ENCODE assay signal across 8 cellular contexts in the genomic region with DNA sequence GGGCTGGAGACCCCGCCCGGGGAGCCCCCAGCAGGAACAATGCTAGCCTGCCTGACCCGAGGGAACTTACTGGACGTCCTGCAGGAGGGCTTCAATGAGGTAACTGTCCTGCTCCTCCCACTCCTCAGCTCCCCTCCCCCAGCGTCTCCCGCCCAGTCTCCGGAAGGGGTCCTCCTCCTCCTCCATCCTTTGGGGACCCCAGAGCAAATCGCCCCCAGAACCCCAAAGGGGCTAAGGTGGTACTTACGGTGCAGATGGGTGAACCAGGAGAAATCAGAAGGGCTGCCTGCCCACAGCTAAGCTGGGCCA. TPM values are rescaled to one million over a fixed set of nuclear protein-coding genes. Genes with fewer than 3 reads are reported as not detected.
DNase-seq lines count a peak whose midpoint lies in the region; ATAC-seq and TF ChIP-seq lines count a peak whose summit lies in the region.

No MANE protein-coding gene starts in this region.

- H3K36me3 Mint-ChIP-seq in activated T-cell treated with anti-CD3 and anti-CD28 coated beads, Interleukin-2, amount 50 U/mL, for 4 hours (ENCODE audit: insufficient read depth): no peaks in the 10 kb centered on the region
- no peaks in the 10 kb centered on the region for H3K36me3 Mint-ChIP-seq in brain
- no peaks in the 10 kb centered on the region for H3K36me3 Mint-ChIP-seq in memory B cell

- peak overlapping the region; percentile 79 for H3K4me3 Mint-ChIP-seq in activated T-cell treated with anti-CD3 and anti-CD28 coated beads, Interleukin-2, amount 50 U/mL, for 4 hours
- H3K4me3 Mint-ChIP-seq in brain (peak overlapping the region; percentile 83 to 92 (median 84)), memory B cell (peak overlapping the region; percentile 80)

- no peaks in the 10 kb centered on the region for H3K36me3 ChIP-seq in tibial artery

- H3K27me3 Mint-ChIP-seq in activated T-cell treated with anti-CD3 and anti-CD28 coated beads, Interleukin-2, amount 50 U/mL, for 4 hours (ENCODE audit: low read depth): no peaks in the 10 kb centered on the region
- no peaks in the 10 kb centered on the region for H3K27me3 Mint-ChIP-seq in brain
- peaks cover 4% of the 10 kb centered on the region for H3K27me3 Mint-ChIP-seq in memory B cell

- TF ChIP-seq CTCF in brain (conservative IDR thresholded peaks at IDR 0.05): no peak
- no peak for TF ChIP-seq CTCF in tibial artery (IDR thresholded peaks at IDR 0.05)

- peaks cover 53% of the 10 kb centered on the region for H3K4me1 Mint-ChIP-seq in activated T-cell treated with anti-CD3 and anti-CD28 coated beads, Interleukin-2, amount 50 U/mL, for 4 hours (ENCODE audit: low read depth)
- H3K4me1 Mint-ChIP-seq in brain (peaks cover 90% of the 10 kb centered on the region), memory B cell (peaks cover 22% of the 10 kb centered on the region)

- intact Hi-C loops in tibial artery (cut with DNase I; ENCODE audit: low total_unique reads): loop anchor here (10.0 kb wide), 1 partner anchor 137 kb away; the partner anchor contains the start of genes NKAPD1 and PIH1D2

- H3K27me3 ChIP-seq in tibial artery: no peaks in the 10 kb centered on the region

- peaks cover 0 to 32% (median 18%) of the 10 kb centered on the region in 4 donors for H3K4me1 ChIP-seq in tibial artery

- H3K9me3 Mint-ChIP-seq in activated T-cell treated with anti-CD3 and anti-CD28 coated beads, Interleukin-2, amount 50 U/mL, for 4 hours: no peaks in the 10 kb centered on the region
- H3K9me3 Mint-ChIP-seq in brain (no peaks in the 10 kb centered on the region), memory B cell (no peaks in the 10 kb centered on the region)

- no peaks in the 10 kb centered on the region for H3K9me3 ChIP-seq in tibial artery

- H3K4me3 ChIP-seq in tibial artery: peak overlapping the region; percentile 72 to 80

- H3K27ac ChIP-seq in tibial artery: peak overlapping the region; percentile 51 to 76

- no peak for DNase-seq in activated T-cell treated with anti-CD3 and anti-CD28 coated beads, Interleukin-2, amount 50 U/mL, for 4 hours
- DNase-seq in activated T-cell treated with anti-CD3 and anti-CD28 coated beads, Interleukin-2, amount 50 U/mL, for 1 hour: no peak
- DNase-seq in memory B cell (ENCODE audit: low spot score in 2 of 2): no peak
- DNase-seq in tibial artery: no peak
- no peak for DNase-seq in NCI-H2227 treated with DMSO at 0.1 percent for 48 hours (lab: John Stamatoyannopoulos, UW)

- H3K27ac Mint-ChIP-seq in brain (peak overlapping the region; percentile 91 to 98 (median 91)), memory B cell (no peak overlapping the region)

- no peak for ATAC-seq in activated T-cell treated with anti-CD3 and anti-CD28 coated beads, Interleukin-2, amount 50 U/mL, for 4 hours
- ATAC-seq in memory B cell (ENCODE audit: low read depth): no peak
- no peak for ATAC-seq in GM19023 (IDR thresholded peaks at IDR 0.05; ENCODE audit: unreplicated experiment)
- ATAC-seq in GM19463 (IDR thresholded peaks at IDR 0.05; ENCODE audit: unreplicated experiment): no peak

RNA-seq across cellular contexts. Expression of gene DIXDC1, which starts 0.3 kb away (rescaled TPM):
- 10 to 100 TPM in 2 of 3 donors, 1 to 10 TPM in 1; 5.2 to 22.7 (median 21.2) TPM for total RNA-seq in activated T-cell treated with anti-CD3 and anti-CD28 coated beads, Interleukin-2, amount 50 U/mL, for 4 hours
- polyA plus RNA-seq in brain (ENCODE audit: insufficient read depth, low read depth, low replicate concordance): 13.6 TPM

RNA-seq across cellular contexts. Expression of gene C11orf52, which starts 18.7 kb away (rescaled TPM):
- not detected for total RNA-seq in activated T-cell treated with anti-CD3 and anti-CD28 coated beads, Interleukin-2, amount 50 U/mL, for 4 hours
- 9.1 TPM for polyA plus RNA-seq in brain (ENCODE audit: insufficient read depth, low read depth, low replicate concordance)

RNA-seq across cellular contexts. Expression of gene HSPB2, which starts 24.9 kb away (rescaled TPM):
- total RNA-seq in activated T-cell treated with anti-CD3 and anti-CD28 coated beads, Interleukin-2, amount 50 U/mL, for 4 hours: not detected
- 4.3 TPM for polyA plus RNA-seq in brain (ENCODE audit: insufficient read depth, low read depth, low replicate concordance)

RNA-seq across cellular contexts. Expression of gene CRYAB, which starts 25.8 kb away (rescaled TPM):
- total RNA-seq in activated T-cell treated with anti-CD3 and anti-CD28 coated beads, Interleukin-2, amount 50 U/mL, for 4 hours: under 1 TPM in 1 of 3 donors, not detected in 2; 0.35 TPM
- polyA plus RNA-seq in brain (ENCODE audit: insufficient read depth, low read depth, low replicate concordance): 1,548 TPM

RNA-seq across cellular contexts. Expression of gene CFAP68, which starts 58.1 kb away (rescaled TPM):
- total RNA-seq in activated T-cell treated with anti-CD3 and anti-CD28 coated beads, Interleukin-2, amount 50 U/mL, for 4 hours: 10 to 100 TPM; 16.9 to 25.3 (median 17.9) TPM
- 54.4 TPM for polyA plus RNA-seq in brain (ENCODE audit: insufficient read depth, low read depth, low replicate concordance)
